ENCODE assay signal across 19 cellular contexts in genomic region chr4:1105662-1106061, GRCh38.
"Had no signal": no experiment of that assay in that cellular context is flagged by ENCODE, and none has a peak within 500 bp of the region (broad histone marks: within the 10 kb centered on the region; RNA-seq: fewer than 3 reads in every experiment).

No MANE protein-coding gene starts in this region.

- H3K27ac ChIP-seq: brain microvascular endothelial cell, gastrocnemius medialis, left lung, prostate gland, SK-N-MC, spleen, stomach, testis, VCaP had no signal

- H3K27me3 ChIP-seq: brain microvascular endothelial cell, testis had no signal

- H3K36me3 ChIP-seq: brain microvascular endothelial cell, gastrocnemius medialis, left lung, prostate gland, spleen, stomach had no signal

- DNase-seq: activated CD8-positive, alpha-beta memory T cell treated with anti-CD3 and anti-CD28 coated beads, Interleukin-2, amount 50 U/mL, for 48 hours; activated naive CD8-positive, alpha-beta T cell treated with anti-CD3 and anti-CD28 coated beads for 36 hours; brain microvascular endothelial cell; cerebellar nuclear complex; erythroblast; gastrocnemius medialis; islet precursor cell; mammary epithelial cell; naive thymus-derived CD8-positive, alpha-beta T cell; occipital lobe; spleen; stomach; T-cell; testis had no signal

- H3K9me3 ChIP-seq: gastrocnemius medialis, left lung, prostate gland, spleen, stomach, testis had no signal

- H3K4me1 ChIP-seq: gastrocnemius medialis, left lung, prostate gland, spleen, stomach, testis had no signal

- H3K4me3 ChIP-seq: gastrocnemius medialis, left lung, prostate gland, SK-N-MC, spleen, stomach, testis had no signal

- ATAC-seq: gastrocnemius medialis; left lung; naive thymus-derived CD8-positive, alpha-beta T cell; sciatic nerve; T-cell had no signal
